10 cellular contexts compared by ENCODE assay signal in genomic region chr9:127987103-127987614, GRCh38. TPM values are rescaled to one million over a fixed set of nuclear protein-coding genes. Genes with fewer than 3 reads are reported as not detected.
DNase-seq lines count a peak whose midpoint lies in the region; ATAC-seq and TF ChIP-seq lines count a peak whose summit lies in the region.
"Had no signal": no experiment of that assay in that cellular context is flagged by ENCODE, and none has a peak within 500 bp of the region (broad histone marks: within the 10 kb centered on the region; RNA-seq: fewer than 3 reads in every experiment).

No MANE protein-coding gene starts in this region.

- H2AFZ ChIP-seq in ACC112 (ENCODE audit: low read length, unreplicated experiment): peak overlapping the region; percentile 37

- TF ChIP-seq POLR2A in upper lobe of left lung (IDR thresholded peaks at IDR 0.05): no peak

- H3K9me3 ChIP-seq in T-helper 17 cell (ENCODE audit: control insufficient read depth, low read length, poor library complexity, severe bottlenecking): no peaks in the 10 kb centered on the region
- no peaks in the 10 kb centered on the region for H3K9me3 ChIP-seq in right cardiac atrium (ENCODE audit: control insufficient read depth, low read length)
- no peaks in the 10 kb centered on the region for H3K9me3 ChIP-seq in upper lobe of left lung

- H3K4me1 Mint-ChIP-seq in T-helper 17 cell: peaks cover 31% of the 10 kb centered on the region

- no peaks in the 10 kb centered on the region for H3K79me2 ChIP-seq in ACC112 (ENCODE audit: control insufficient read depth, insufficient read depth, low read length, unreplicated experiment)

- peak overlapping the region; percentile 62 for H3K27ac ChIP-seq in ACC112 (ENCODE audit: low read depth, low read length)
- H3K27ac ChIP-seq in right cardiac atrium (ENCODE audit: low read length): peak overlapping the region; percentile 78
- no peak overlapping the region for H3K27ac ChIP-seq in upper lobe of left lung

- no peak overlapping the region for H3K27ac Mint-ChIP-seq in T-helper 17 cell

- TF ChIP-seq CTCF in upper lobe of left lung (IDR thresholded peaks at IDR 0.05): no peak

- H3K4me3 Mint-ChIP-seq in T-helper 17 cell: no peak overlapping the region
- H3K4me3 Mint-ChIP-seq: CD14-positive monocyte had no signal

- H3K4me1 ChIP-seq in ACC112 (ENCODE audit: control insufficient read depth, insufficient read depth, low read length, unreplicated experiment) (peaks cover 8% of the 10 kb centered on the region), right cardiac atrium (ENCODE audit: control insufficient read depth, insufficient read depth, low read length) (peaks cover 2% of the 10 kb centered on the region), upper lobe of left lung (no peaks in the 10 kb centered on the region)

- WGBS in right cardiac atrium: 75% methylated on average over 9 of the region's 9 CpGs
- 89 to 94% methylated on average over 9 of the region's 9 CpGs for WGBS in upper lobe of left lung, 2 donors

- H3K4me3 ChIP-seq in ACC112 (ENCODE audit: low read depth, low read length) (no peak overlapping the region), right cardiac atrium (ENCODE audit: low read length) (no peak overlapping the region), upper lobe of left lung (no peak overlapping the region)

- ATAC-seq in T-helper 17 cell: peak; percentile 12
- ATAC-seq in right cardiac atrium: peak; percentile 52 to 68
- ATAC-seq in upper lobe of left lung (ENCODE audit: low FRiP score in 2 of 2): no peak
- no peak for ATAC-seq in GM21717 (IDR thresholded peaks at IDR 0.05; ENCODE audit: unreplicated experiment)
- no peak for ATAC-seq in HG02610 (IDR thresholded peaks at IDR 0.05; ENCODE audit: unreplicated experiment)

- no peaks in the 10 kb centered on the region for H3K36me3 Mint-ChIP-seq in T-helper 17 cell (ENCODE audit: low read depth)
- H3K36me3 Mint-ChIP-seq: CD14-positive monocyte had no signal

- H3K36me3 ChIP-seq in ACC112 (ENCODE audit: insufficient read depth, low read length) (no peaks in the 10 kb centered on the region), upper lobe of left lung (no peaks in the 10 kb centered on the region)

- TF ChIP-seq EP300 in upper lobe of left lung (IDR thresholded peaks at IDR 0.05): no peak

- DNase-seq in HCEC 1CT (peak; percentile 66), T-helper 17 cell (no peak), right cardiac atrium (no peak), upper lobe of left lung (no peak), HuH-7 (ENCODE audit: low spot score) (no peak)
- DNase-seq: activated CD4-positive, alpha-beta T cell treated with anti-CD3 and anti-CD28 coated beads, Interleukin-2, amount 50 U/mL, for 4 hours had no signal

- H3K27me3 ChIP-seq in ACC112 (ENCODE audit: insufficient read depth, low read length) (no peaks in the 10 kb centered on the region), right cardiac atrium (ENCODE audit: control insufficient read depth, insufficient read depth) (no peaks in the 10 kb centered on the region), upper lobe of left lung (no peaks in the 10 kb centered on the region)

- intact Hi-C loops in right cardiac atrium (cut with DNase I): loop anchor here in 1 of 4 donors (10.0 kb wide), 1 partner anchor 48 kb away; no protein-coding TSS in a partner anchor

- no peaks in the 10 kb centered on the region for H3K27me3 Mint-ChIP-seq in T-helper 17 cell

RNA-seq across cellular contexts. Expression of gene EEIG1, which starts 6.4 kb away (rescaled TPM):
- total RNA-seq in T-helper 17 cell: 100 to 1,000 TPM; 254 to 268 TPM
- total RNA-seq in right cardiac atrium: 10 to 100 TPM; 23.1 to 35.1 (median 31.6) TPM
- polyA plus RNA-seq in right cardiac atrium: 12.7 TPM
- total RNA-seq in upper lobe of left lung: 10 to 100 TPM; 17.8 to 60.7 (median 48.0) TPM

RNA-seq across cellular contexts. Expression of gene DPM2, which starts 49.5 kb away (rescaled TPM):
- total RNA-seq in T-helper 17 cell (10 to 100 TPM; 23.3 to 26.2 TPM), right cardiac atrium (10 to 100 TPM; 13.6 to 20.0 (median 16.0) TPM), upper lobe of left lung (10 to 100 TPM; 20.1 to 40.7 (median 25.6) TPM)
- polyA plus RNA-seq in right cardiac atrium: 16.4 TPM

RNA-seq across cellular contexts. Expression of gene PIP5KL1, which starts 56.6 kb away (rescaled TPM):
- total RNA-seq in T-helper 17 cell (1 to 10 TPM; 2.1 to 2.3 TPM), right cardiac atrium (1 to 10 TPM in 1 of 4 donors, under 1 TPM in 1, not detected in 2; 0.29 to 1.3 TPM), upper lobe of left lung (10 to 100 TPM in 3 of 6 donors, 1 to 10 TPM in 3; 4.1 to 38.8 (median 10.0) TPM)
- 0.29 TPM for polyA plus RNA-seq in right cardiac atrium

Comparison
In these comparisons a context has a peak if more than half of its experiments do, and no peak if none do; other contexts are left out.
1. H3K27ac ChIP-seq: peak in ACC112 (single experiment) and right cardiac atrium (single experiment); none in upper lobe of left lung (0 of 4).
2. ATAC-seq: peak in T-helper 17 cell (single experiment) and right cardiac atrium (2 of 2); none in upper lobe of left lung (0 of 2), GM21717 (single experiment) and HG02610 (single experiment).
3. RNA of gene EEIG1, which starts 6.4 kb away (total RNA-seq): 254 to 268 TPM in T-helper 17 cell; 17.8 to 60.7 TPM in upper lobe of left lung and 23.1 to 35.1 TPM in right cardiac atrium; every median in the first group is over 4 times any median in the second.